2 cellular contexts compared by ENCODE assay signal in genomic region chr1:206890690-206891089, GRCh38.
A peak's percentile ranks its signal among the peaks of the same experiment; 100 is the strongest.
TF ChIP-seq lines count a peak whose summit lies in the region.

No MANE protein-coding gene starts in this region.

TF ChIP-seq in liver, 16 proteins besides CTCF, POLR2A, EP300 and RAD21:
- TF ChIP-seq MAX (IDR thresholded peaks at IDR 0.05) (no peak), HNF4A (conservative IDR thresholded peaks at IDR 0.05) (no peak), ZBTB33 (IDR thresholded peaks at IDR 0.05) (peak; percentile 41)

TF ChIP-seq in HepG2, 621 proteins besides CTCF, POLR2A, EP300 and RAD21:
- TF ChIP-seq ZBTB34 (CRISPR knock-in tag; IDR thresholded peaks at IDR 0.05): no peak
- no peak for TF ChIP-seq ZBTB8A (CRISPR knock-in tag; IDR thresholded peaks at IDR 0.05; ENCODE audit: borderline replicate concordance, low read depth)
- no peak for TF ChIP-seq PATZ1 (CRISPR knock-in tag; IDR thresholded peaks at IDR 0.05)
- TF ChIP-seq ZNF333 (CRISPR knock-in tag; IDR thresholded peaks at IDR 0.05; ENCODE audit: borderline replicate concordance): no peak
- no peak for TF ChIP-seq PRDM4 (CRISPR knock-in tag; IDR thresholded peaks at IDR 0.05; ENCODE audit: borderline replicate concordance)
- TF ChIP-seq ZNF713 (CRISPR knock-in tag; IDR thresholded peaks at IDR 0.05): no peak
- no peak for TF ChIP-seq ZNF280B (CRISPR knock-in tag; IDR thresholded peaks at IDR 0.05; ENCODE audit: borderline replicate concordance)
- no peak for TF ChIP-seq SP1 (IDR thresholded peaks at IDR 0.05)
- TF ChIP-seq SP1 (CRISPR knock-in tag; IDR thresholded peaks at IDR 0.05): no peak
- no peak for TF ChIP-seq ZBTB21 (CRISPR knock-in tag; IDR thresholded peaks at IDR 0.05)
- TF ChIP-seq ZFP37 (CRISPR knock-in tag; IDR thresholded peaks at IDR 0.05; ENCODE audit: borderline replicate concordance): no peak
- TF ChIP-seq ZNF414 (CRISPR knock-in tag; IDR thresholded peaks at IDR 0.05): no peak
- no peak for TF ChIP-seq POGZ (CRISPR knock-in tag; IDR thresholded peaks at IDR 0.05)
- TF ChIP-seq THRA (CRISPR knock-in tag; IDR thresholded peaks at IDR 0.05; ENCODE audit: borderline replicate concordance): no peak
- TF ChIP-seq SAFB2 (CRISPR knock-in tag; IDR thresholded peaks at IDR 0.05; ENCODE audit: borderline replicate concordance, low read depth): no peak
- TF ChIP-seq ZNF850 (CRISPR knock-in tag; conservative IDR thresholded peaks at IDR 0.05): no peak
- no peak for TF ChIP-seq HOXA3 (CRISPR knock-in tag; IDR thresholded peaks at IDR 0.05)
- TF ChIP-seq ZNF710 (CRISPR knock-in tag; IDR thresholded peaks at IDR 0.05; ENCODE audit: borderline replicate concordance): no peak
- no peak for TF ChIP-seq TEAD3 (CRISPR knock-in tag; optimal IDR thresholded peaks at IDR 0.05; ENCODE audit: borderline replicate concordance)
- no peak for TF ChIP-seq DR1 (CRISPR knock-in tag; IDR thresholded peaks at IDR 0.05)
